In genomic region chr7:117019786-117020604, GRCh38 we compare ENCODE assay signal across 8 cellular contexts.
DNase-seq lines count a peak whose midpoint lies in the region; ATAC-seq, FAIRE-seq and TF ChIP-seq lines count a peak whose summit lies in the region.

No MANE protein-coding gene starts in this region.

- peaks cover 5% of the 10 kb centered on the region; the same call in 1 of the 2 replicates for H4K20me1 ChIP-seq in K562 (replicated peaks; ENCODE audit: control insufficient read depth, insufficient read depth, low read length)

- no peaks in the 10 kb centered on the region for H3K9me3 Mint-ChIP-seq in activated CD8-positive, alpha-beta T cell treated with anti-CD3 and anti-CD28 coated beads, Interleukin-2, amount 10 ng/mL, durations not matched to agents 7 days and 5 days (ENCODE audit: insufficient read depth)

- H3K36me3 ChIP-seq in BJ (ENCODE audit: control insufficient read depth, insufficient read depth, low read length): no peaks in the 10 kb centered on the region
- peaks cover 26% of the 10 kb centered on the region; the same call in 2 of the 3 replicates for H3K36me3 ChIP-seq in K562 (ENCODE audit: control insufficient read depth, insufficient read depth, low read length)
- no peaks in the 10 kb centered on the region for H3K36me3 ChIP-seq in sigmoid colon

- H2AFZ ChIP-seq in K562 (ENCODE audit: low read depth, low read length): peak overlapping the region; percentile 66

- TF ChIP-seq EP300 in K562 (IDR thresholded peaks at IDR 0.05; ENCODE audit: low read length): no peak
- no peak for TF ChIP-seq EP300 in sigmoid colon (IDR thresholded peaks at IDR 0.05)

- peaks cover 11 to 55% of the 10 kb centered on the region in 2 experiments for H3K4me1 ChIP-seq in K562 (replicated peaks in 1 of 2; ENCODE audit: control insufficient read depth in 2 of 2, insufficient read depth in 2 of 2, low read length in 2 of 2)
- peaks cover 0 to 39% (median 27%) of the 10 kb centered on the region in 4 donors for H3K4me1 ChIP-seq in sigmoid colon

- POLR2A ChIA-PET in BJ (lab: Charles Lee): no interaction called here
- POLR2A ChIA-PET in K562 (lab: Yijun Ruan, JAX): interaction anchor here (0.6 to 2.6 kb wide), 5 partner anchors 11 to 810 kb away, joined by 3 to 11 read pairs (median 6); partner anchors contain the start of gene TES
- POLR2A ChIA-PET in activated CD8-positive, alpha-beta T cell treated with anti-CD3 and anti-CD28 coated beads, Interleukin-2, amount 10 ng/mL, durations not matched to agents 7 days and 5 days (lab: Charles Lee): no interaction called here

- peak overlapping the region; percentile 53; the same call in 2 of the 3 replicates for H3K27ac ChIP-seq in K562 (ENCODE audit: extremely low read depth, low read depth, low read length)
- peak overlapping the region; percentile 72 to 79 (median 76) for H3K27ac ChIP-seq in sigmoid colon

- DNase-seq in BJ (ENCODE audit: low read depth): peak; percentile 28
- DNase-seq in NCI-H2081 treated with DMSO at 0.1 percent for 48 hours (lab: John Stamatoyannopoulos, UW): peak; percentile 89
- peak in 3 of 4 experiments; percentile 50 to 92 (median 78) for DNase-seq in K562 (ENCODE audit: extremely low read depth in 1 of 4, low spot score in 3 of 4)
- peak; percentile 42 for DNase-seq in iPS DF 19.7 (ENCODE audit: low read depth, low spot score)
- DNase-seq in sigmoid colon: peak; percentile 93
- no peak for DNase-seq in GM20000 (ENCODE audit: low spot score)
- DNase-seq in activated CD8-positive, alpha-beta T cell treated with anti-CD3 and anti-CD28 coated beads, Interleukin-2, amount 10 ng/mL, durations not matched to agents 7 days and 5 days: no peak

- no peak for TF ChIP-seq POLR2A in K562 (conservative IDR thresholded peaks at IDR 0.05)
- TF ChIP-seq POLR2A in sigmoid colon (IDR thresholded peaks at IDR 0.05): no peak

- H3K4me2 ChIP-seq in K562 (ENCODE audit: insufficient read depth, low read length): peak overlapping the region; percentile 81

- H3K27me3 ChIP-seq in BJ (ENCODE audit: control insufficient read depth, insufficient read depth, low read length) (no peaks in the 10 kb centered on the region), K562 (ENCODE audit: control insufficient read depth in 2 of 2, insufficient read depth in 2 of 2, low read length in 2 of 2) (no peaks in the 10 kb centered on the region), sigmoid colon (no peaks in the 10 kb centered on the region)

- TF ChIP-seq RAD21 in K562 (CRISPR knock-in tag; conservative IDR thresholded peaks at IDR 0.05 in 1 of 2, IDR thresholded peaks at IDR 0.05 in 1 of 2): no peak

- no peak overlapping the region for H3K27ac Mint-ChIP-seq in activated CD8-positive, alpha-beta T cell treated with anti-CD3 and anti-CD28 coated beads, Interleukin-2, amount 10 ng/mL, durations not matched to agents 7 days and 5 days

- peak; percentile 80 for FAIRE-seq in K562 (lab: Jason Lieb, UNC)

- H3K4me1 Mint-ChIP-seq in activated CD8-positive, alpha-beta T cell treated with anti-CD3 and anti-CD28 coated beads, Interleukin-2, amount 10 ng/mL, durations not matched to agents 7 days and 5 days (ENCODE audit: low read depth): peaks cover 30% of the 10 kb centered on the region

- ATAC-seq in K562 (peak; percentile 87), HG03457 (IDR thresholded peaks at IDR 0.05; ENCODE audit: unreplicated experiment) (no peak)
- ATAC-seq in activated CD8-positive, alpha-beta T cell treated with anti-CD3 and anti-CD28 coated beads, Interleukin-2, amount 10 ng/mL, durations not matched to agents 7 days and 5 days: no peak

- H3K4me3 Mint-ChIP-seq in activated CD8-positive, alpha-beta T cell treated with anti-CD3 and anti-CD28 coated beads, Interleukin-2, amount 10 ng/mL, durations not matched to agents 7 days and 5 days: no peak overlapping the region

- CTCF ChIA-PET in BJ (lab: Yijun Ruan, JAX) (interaction anchor here (0.6 to 2.0 kb wide), 4 partner anchors 9 to 347 kb away, joined by 3 to 5 read pairs (median 4); no protein-coding TSS in a partner anchor), K562 (lab: Yijun Ruan, JAX; ENCODE audit: low intra/inter-chr PET ratio) (no interaction called here)
- CTCF ChIA-PET in activated CD8-positive, alpha-beta T cell treated with anti-CD3 and anti-CD28 coated beads, Interleukin-2, amount 10 ng/mL, durations not matched to agents 7 days and 5 days (lab: Charles Lee): interaction anchor here (1.3 to 1.4 kb wide), 2 partner anchors 99 to 108 kb away, joined by 4 read pairs; no protein-coding TSS in a partner anchor

- in situ Hi-C loops in K562 (cut with MboI): no loop called here

- H3K27me3 Mint-ChIP-seq in activated CD8-positive, alpha-beta T cell treated with anti-CD3 and anti-CD28 coated beads, Interleukin-2, amount 10 ng/mL, durations not matched to agents 7 days and 5 days (ENCODE audit: low read depth): no peaks in the 10 kb centered on the region

- no peaks in the 10 kb centered on the region for H3K9me1 ChIP-seq in K562 (ENCODE audit: control insufficient read depth, insufficient read depth, low read length)

- H3K9ac ChIP-seq in K562 (ENCODE audit: insufficient read depth in 1 of 2, low read depth in 2 of 2, low read length in 2 of 2): peak overlapping the region; percentile 35 to 88

- TF ChIP-seq CTCF in BJ (IDR thresholded peaks at IDR 0.05; ENCODE audit: insufficient read depth, low read depth, low read length) (no peak), K562 (IDR thresholded peaks at IDR 0.05 in 2 of 3, conservative IDR thresholded peaks at IDR 0.05 in 1 of 3; ENCODE audit: insufficient read depth in 2 of 3, low read depth in 1 of 3, low read length in 3 of 3) (no peak; a peak in 1 of 6 replicates), sigmoid colon (IDR thresholded peaks at IDR 0.05) (no peak), GM20000 (IDR thresholded peaks at IDR 0.05; ENCODE audit: extremely low read depth, missing control alignments) (no peak)

- intact Hi-C loops in K562 (cut with micrococcal nuclease) (loop anchor here (2.0 to 10.0 kb wide), 3 partner anchors 27 to 805 kb away; partner anchors contain the start of genes CAPZA2 and TES), sigmoid colon (cut with DNase I) (no loop called here)

- WGBS in K562 (ENCODE audit: insufficient coverage, low coverage, missing lambda C conversion rate): 7% methylated on average over 18 of the region's 18 CpGs
- 73 to 83% methylated on average over 18 of the region's 18 CpGs for WGBS in sigmoid colon, 2 donors

- peaks cover 97% of the 10 kb centered on the region for H3K79me2 ChIP-seq in K562 (ENCODE audit: control insufficient read depth, insufficient read depth, low read length)

- H3K9me3 ChIP-seq in K562 (replicated peaks; ENCODE audit: control insufficient read depth, insufficient read depth, low read depth, low read length) (no peaks in the 10 kb centered on the region), sigmoid colon (no peaks in the 10 kb centered on the region)

- BruUV-seq in K562 (replicated peaks; lab: Mats Ljungman, UMichigan): no TSS peak

- no peak overlapping the region for H3K4me3 ChIP-seq in BJ (ENCODE audit: low read depth, low read length)
- H3K4me3 ChIP-seq in K562: peak overlapping the region; percentile 11; the same call in 1 of the 2 replicates
- H3K4me3 ChIP-seq in sigmoid colon: peak overlapping the region; percentile 22 to 50 (median 42)

- no peaks in the 10 kb centered on the region for H3K36me3 Mint-ChIP-seq in activated CD8-positive, alpha-beta T cell treated with anti-CD3 and anti-CD28 coated beads, Interleukin-2, amount 10 ng/mL, durations not matched to agents 7 days and 5 days (ENCODE audit: low read depth)

TF ChIP-seq in K562, 482 proteins besides CTCF, POLR2A, EP300 and RAD21 (continues in another document):
- TF ChIP-seq ZNF263 (CRISPR knock-in tag; IDR thresholded peaks at IDR 0.05; ENCODE audit: borderline replicate concordance) (no peak), SMARCA4 (IDR thresholded peaks at IDR 0.05) (0 out of 2 replicates have a peak, but pooled peaks have one; percentile 56), MNT (conservative IDR thresholded peaks at IDR 0.05) (peak in 1 of 2 experiments; percentile 52; a peak in 2 of 4 replicates), DNMT1 (IDR thresholded peaks at IDR 0.05) (0 out of 2 replicates have a peak, but pooled peaks have one; percentile 49), POLR2G (IDR thresholded peaks at IDR 0.05; ENCODE audit: low read depth, low read length) (no peak), ARID1B (IDR thresholded peaks at IDR 0.05) (peak; percentile 16; the same call in 1 of the 2 replicates)

Comparison
In these comparisons a context has a peak if more than half of its experiments do, and no peak if none do; other contexts are left out.
1. DNase-seq: peak in BJ (single experiment), NCI-H2081 treated with DMSO at 0.1 percent for 48 hours (single experiment), K562 (3 of 4), iPS DF 19.7 (single experiment) and sigmoid colon (single experiment); none in GM20000 (single experiment) and activated CD8-positive, alpha-beta T cell treated with anti-CD3 and anti-CD28 coated beads, Interleukin-2, amount 10 ng/mL, durations not matched to agents 7 days and 5 days (single experiment).